15 cellular contexts compared by ENCODE assay signal in the genomic region with DNA sequence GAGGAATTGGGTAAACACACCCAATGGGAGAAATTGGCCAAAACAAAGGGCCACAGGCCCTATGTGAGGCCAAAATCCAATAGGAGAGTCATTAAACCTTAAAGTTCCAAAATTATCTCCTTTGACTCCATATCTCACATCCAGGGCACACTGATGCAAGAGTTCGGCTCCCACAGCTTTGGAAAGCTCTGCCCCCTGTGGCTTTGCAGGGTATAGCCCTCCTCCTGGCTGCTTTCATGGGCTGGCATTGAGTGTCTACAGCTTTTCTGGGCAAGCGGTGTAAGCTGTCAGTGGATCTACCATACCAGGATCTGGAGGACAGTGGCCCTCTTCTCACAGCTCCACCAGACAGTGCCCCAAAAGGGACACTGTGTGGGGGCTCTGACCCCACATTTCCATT.
DNase-seq lines count a peak whose midpoint lies in the region; ATAC-seq and TF ChIP-seq lines count a peak whose summit lies in the region.
"Had no signal": no experiment of that assay in that cellular context is flagged by ENCODE, and none has a peak within 500 bp of the region (broad histone marks: within the 10 kb centered on the region; RNA-seq: fewer than 3 reads in every experiment).

No MANE protein-coding gene starts in this region.

- DNase-seq in GM12864 (ENCODE audit: low read depth) = no peak
- DNase-seq in NCI-H226 = peak; percentile 30
- DNase-seq in cardiac fibroblast (ENCODE audit: low read depth in 2 of 2) = no peak
- DNase-seq in neural crest cell (ENCODE audit: low read depth, low spot score) = no peak
- no peak for DNase-seq in C1 segment of cervical spinal cord (lab: John Stamatoyannopoulos, UW)
- no peak for DNase-seq in NCI-H2171 (lab: John Stamatoyannopoulos, UW)
- DNase-seq: activated CD8-positive, alpha-beta T cell treated with anti-CD3 and anti-CD28 coated beads, Interleukin-2, amount 10 ng/mL, durations not matched to agents 7 days and 5 days; activated T-cell treated with anti-CD3 and anti-CD28 coated beads, Interleukin-2, amount 50 U/mL, for 48 hours; NCI-H1694 treated with DMSO at 0.1 percent for 48 hours; NCI-H446 treated with DMSO at 0.1 percent for 48 hours; Right ventricle myocardium superior had no signal

- TF ChIP-seq CTCF in GM12864 (IDR thresholded peaks at IDR 0.05; ENCODE audit: low read depth, low read length, missing control alignments) (peak; percentile 29), cardiac fibroblast (IDR thresholded peaks at IDR 0.05; ENCODE audit: low read depth, low read length) (peak; percentile 11), neural crest cell (conservative IDR thresholded peaks at IDR 0.05) (peak; percentile 35)

- no peak overlapping the region for H3K4me3 ChIP-seq in GM12864 (ENCODE audit: low read depth, low read length)
- no peak overlapping the region for H3K4me3 ChIP-seq in cardiac fibroblast (replicated peaks in 1 of 2; ENCODE audit: low read depth in 2 of 2, low read length in 2 of 2)
- H3K4me3 ChIP-seq: BLaER1 had no signal

- H3K27ac Mint-ChIP-seq in neural crest cell (ENCODE audit: unreplicated experiment) = no peak overlapping the region
- H3K27ac Mint-ChIP-seq: activated CD8-positive, alpha-beta T cell treated with anti-CD3 and anti-CD28 coated beads, Interleukin-2, amount 10 ng/mL, durations not matched to agents 7 days and 5 days; activated naive CD4-positive, alpha-beta T cell treated with anti-CD3 and anti-CD28 coated beads, Interleukin-2, amount 50 U/mL, for 72 hours; T-helper 1 cell treated with Interleukin-12 subunit alpha and Interleukin-12 subunit beta and Interleukin-4 antibody, amounts not matched to agents 30 μg/mL and 1 μg/mL, for 36 hours had no signal

- no peak for ATAC-seq in activated CD4-positive, CD25-positive, alpha-beta regulatory T cell treated with anti-CD3 and anti-CD28 coated beads, Interleukin-2, amount 50 U/mL, for 24 hours
- ATAC-seq: activated CD8-positive, alpha-beta T cell treated with anti-CD3 and anti-CD28 coated beads, Interleukin-2, amount 10 ng/mL, durations not matched to agents 7 days and 5 days; activated naive CD4-positive, alpha-beta T cell treated with anti-CD3 and anti-CD28 coated beads, Interleukin-2, amount 50 U/mL, for 72 hours had no signal

- no peaks in the 10 kb centered on the region for H3K27me3 Mint-ChIP-seq in neural crest cell (ENCODE audit: low read depth)

- H3K36me3 Mint-ChIP-seq in neural crest cell (ENCODE audit: low read depth) = no peaks in the 10 kb centered on the region

- no peaks in the 10 kb centered on the region for H3K4me1 Mint-ChIP-seq in neural crest cell

- H3K4me3 Mint-ChIP-seq in neural crest cell = no peak overlapping the region
- H3K4me3 Mint-ChIP-seq: activated CD8-positive, alpha-beta T cell treated with anti-CD3 and anti-CD28 coated beads, Interleukin-2, amount 10 ng/mL, durations not matched to agents 7 days and 5 days; T-helper 1 cell treated with Interleukin-12 subunit alpha and Interleukin-12 subunit beta and Interleukin-4 antibody, amounts not matched to agents 30 μg/mL and 1 μg/mL, for 36 hours had no signal

- H3K9me3 Mint-ChIP-seq in neural crest cell = peaks cover 4% of the 10 kb centered on the region
